In the genomic region with DNA sequence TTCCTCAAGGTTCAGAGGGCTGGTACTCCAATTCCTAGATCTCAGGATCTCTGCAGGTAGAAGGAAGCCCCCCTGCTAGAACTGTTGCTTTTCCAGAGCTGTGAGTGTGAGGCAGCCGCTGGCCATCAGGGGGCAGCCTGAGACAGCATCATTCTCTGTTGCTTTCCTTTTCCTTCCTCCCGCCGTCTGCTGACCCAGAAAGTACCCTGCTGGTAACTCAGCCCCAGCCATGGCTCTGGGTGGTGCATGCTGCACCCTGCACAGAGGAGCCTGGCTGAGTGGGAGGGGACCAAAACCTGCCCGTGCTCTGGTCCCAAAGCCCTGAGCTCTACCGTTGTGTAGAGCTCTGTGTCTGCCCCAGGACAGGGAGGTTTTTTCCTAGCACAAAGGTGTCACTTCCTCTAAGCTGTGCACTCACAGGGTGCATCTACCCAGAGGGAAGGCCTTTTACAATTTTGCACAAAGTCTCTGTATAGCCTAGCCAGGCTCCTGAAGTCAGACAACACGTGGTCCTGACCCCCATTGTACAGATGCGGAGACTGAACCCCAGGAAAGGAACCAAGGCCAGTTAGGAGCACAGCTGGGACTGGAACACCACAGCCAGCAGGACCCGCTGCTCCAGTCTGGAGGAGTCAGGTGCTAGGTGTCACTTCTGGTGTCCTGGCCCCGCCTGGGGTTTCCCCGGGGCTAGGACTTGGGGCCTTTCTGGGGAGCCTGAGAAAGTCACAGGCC, we compare ENCODE assay signal across 1 cellular context.
TF ChIP-seq lines count a peak whose summit lies in the region.

No MANE protein-coding gene starts in this region.

TF ChIP-seq in K562, 482 proteins besides CTCF, POLR2A, EP300 and RAD21 (continued from another document and continues in another):
- TF ChIP-seq, protein P1, sequence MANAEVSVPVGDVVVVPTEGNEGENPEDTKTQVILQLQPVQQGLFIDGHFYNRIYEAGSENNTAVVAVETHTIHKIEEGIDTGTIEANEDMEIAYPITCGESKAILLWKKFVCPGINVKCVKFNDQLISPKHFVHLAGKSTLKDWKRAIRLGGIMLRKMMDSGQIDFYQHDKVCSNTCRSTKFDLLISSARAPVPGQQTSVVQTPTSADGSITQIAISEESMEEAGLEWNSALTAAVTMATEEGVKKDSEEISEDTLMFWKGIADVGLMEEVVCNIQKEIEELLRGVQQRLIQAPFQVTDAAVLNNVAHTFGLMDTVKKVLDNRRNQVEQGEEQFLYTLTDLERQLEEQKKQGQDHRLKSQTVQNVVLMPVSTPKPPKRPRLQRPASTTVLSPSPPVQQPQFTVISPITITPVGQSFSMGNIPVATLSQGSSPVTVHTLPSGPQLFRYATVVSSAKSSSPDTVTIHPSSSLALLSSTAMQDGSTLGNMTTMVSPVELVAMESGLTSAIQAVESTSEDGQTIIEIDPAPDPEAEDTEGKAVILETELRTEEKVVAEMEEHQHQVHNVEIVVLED (CRISPR knock-in tag; IDR thresholded peaks at IDR 0.05): no peak
- no peak for TF ChIP-seq XRCC4 (IDR thresholded peaks at IDR 0.05; ENCODE audit: extremely low read depth, insufficient read depth, insufficient read length)
- no peak for TF ChIP-seq ARID1B (IDR thresholded peaks at IDR 0.05)
- TF ChIP-seq ZBTB17 (CRISPR knock-in tag; IDR thresholded peaks at IDR 0.05): no peak
- TF ChIP-seq ZNF586 (CRISPR knock-in tag; conservative IDR thresholded peaks at IDR 0.05): no peak
- TF ChIP-seq, protein P2, sequence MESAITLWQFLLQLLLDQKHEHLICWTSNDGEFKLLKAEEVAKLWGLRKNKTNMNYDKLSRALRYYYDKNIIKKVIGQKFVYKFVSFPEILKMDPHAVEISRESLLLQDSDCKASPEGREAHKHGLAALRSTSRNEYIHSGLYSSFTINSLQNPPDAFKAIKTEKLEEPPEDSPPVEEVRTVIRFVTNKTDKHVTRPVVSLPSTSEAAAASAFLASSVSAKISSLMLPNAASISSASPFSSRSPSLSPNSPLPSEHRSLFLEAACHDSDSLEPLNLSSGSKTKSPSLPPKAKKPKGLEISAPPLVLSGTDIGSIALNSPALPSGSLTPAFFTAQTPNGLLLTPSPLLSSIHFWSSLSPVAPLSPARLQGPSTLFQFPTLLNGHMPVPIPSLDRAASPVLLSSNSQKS (CRISPR knock-in tag; IDR thresholded peaks at IDR 0.05): no peak
- no peak for TF ChIP-seq BMI1 (IDR thresholded peaks at IDR 0.05; ENCODE audit: low read length)
- TF ChIP-seq, protein P3, sequence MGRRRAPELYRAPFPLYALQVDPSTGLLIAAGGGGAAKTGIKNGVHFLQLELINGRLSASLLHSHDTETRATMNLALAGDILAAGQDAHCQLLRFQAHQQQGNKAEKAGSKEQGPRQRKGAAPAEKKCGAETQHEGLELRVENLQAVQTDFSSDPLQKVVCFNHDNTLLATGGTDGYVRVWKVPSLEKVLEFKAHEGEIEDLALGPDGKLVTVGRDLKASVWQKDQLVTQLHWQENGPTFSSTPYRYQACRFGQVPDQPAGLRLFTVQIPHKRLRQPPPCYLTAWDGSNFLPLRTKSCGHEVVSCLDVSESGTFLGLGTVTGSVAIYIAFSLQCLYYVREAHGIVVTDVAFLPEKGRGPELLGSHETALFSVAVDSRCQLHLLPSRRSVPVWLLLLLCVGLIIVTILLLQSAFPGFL (CRISPR knock-in tag; IDR thresholded peaks at IDR 0.05): 0 out of 2 replicates have a peak, but pooled peaks have one; percentile 54
- TF ChIP-seq POLR2H (tag; IDR thresholded peaks at IDR 0.05; ENCODE audit: low read depth): no peak
- TF ChIP-seq, protein P4, sequence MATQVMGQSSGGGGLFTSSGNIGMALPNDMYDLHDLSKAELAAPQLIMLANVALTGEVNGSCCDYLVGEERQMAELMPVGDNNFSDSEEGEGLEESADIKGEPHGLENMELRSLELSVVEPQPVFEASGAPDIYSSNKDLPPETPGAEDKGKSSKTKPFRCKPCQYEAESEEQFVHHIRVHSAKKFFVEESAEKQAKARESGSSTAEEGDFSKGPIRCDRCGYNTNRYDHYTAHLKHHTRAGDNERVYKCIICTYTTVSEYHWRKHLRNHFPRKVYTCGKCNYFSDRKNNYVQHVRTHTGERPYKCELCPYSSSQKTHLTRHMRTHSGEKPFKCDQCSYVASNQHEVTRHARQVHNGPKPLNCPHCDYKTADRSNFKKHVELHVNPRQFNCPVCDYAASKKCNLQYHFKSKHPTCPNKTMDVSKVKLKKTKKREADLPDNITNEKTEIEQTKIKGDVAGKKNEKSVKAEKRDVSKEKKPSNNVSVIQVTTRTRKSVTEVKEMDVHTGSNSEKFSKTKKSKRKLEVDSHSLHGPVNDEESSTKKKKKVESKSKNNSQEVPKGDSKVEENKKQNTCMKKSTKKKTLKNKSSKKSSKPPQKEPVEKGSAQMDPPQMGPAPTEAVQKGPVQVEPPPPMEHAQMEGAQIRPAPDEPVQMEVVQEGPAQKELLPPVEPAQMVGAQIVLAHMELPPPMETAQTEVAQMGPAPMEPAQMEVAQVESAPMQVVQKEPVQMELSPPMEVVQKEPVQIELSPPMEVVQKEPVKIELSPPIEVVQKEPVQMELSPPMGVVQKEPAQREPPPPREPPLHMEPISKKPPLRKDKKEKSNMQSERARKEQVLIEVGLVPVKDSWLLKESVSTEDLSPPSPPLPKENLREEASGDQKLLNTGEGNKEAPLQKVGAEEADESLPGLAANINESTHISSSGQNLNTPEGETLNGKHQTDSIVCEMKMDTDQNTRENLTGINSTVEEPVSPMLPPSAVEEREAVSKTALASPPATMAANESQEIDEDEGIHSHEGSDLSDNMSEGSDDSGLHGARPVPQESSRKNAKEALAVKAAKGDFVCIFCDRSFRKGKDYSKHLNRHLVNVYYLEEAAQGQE (CRISPR knock-in tag; IDR thresholded peaks at IDR 0.05; ENCODE audit: low read depth): no peak
- TF ChIP-seq, protein P5, sequence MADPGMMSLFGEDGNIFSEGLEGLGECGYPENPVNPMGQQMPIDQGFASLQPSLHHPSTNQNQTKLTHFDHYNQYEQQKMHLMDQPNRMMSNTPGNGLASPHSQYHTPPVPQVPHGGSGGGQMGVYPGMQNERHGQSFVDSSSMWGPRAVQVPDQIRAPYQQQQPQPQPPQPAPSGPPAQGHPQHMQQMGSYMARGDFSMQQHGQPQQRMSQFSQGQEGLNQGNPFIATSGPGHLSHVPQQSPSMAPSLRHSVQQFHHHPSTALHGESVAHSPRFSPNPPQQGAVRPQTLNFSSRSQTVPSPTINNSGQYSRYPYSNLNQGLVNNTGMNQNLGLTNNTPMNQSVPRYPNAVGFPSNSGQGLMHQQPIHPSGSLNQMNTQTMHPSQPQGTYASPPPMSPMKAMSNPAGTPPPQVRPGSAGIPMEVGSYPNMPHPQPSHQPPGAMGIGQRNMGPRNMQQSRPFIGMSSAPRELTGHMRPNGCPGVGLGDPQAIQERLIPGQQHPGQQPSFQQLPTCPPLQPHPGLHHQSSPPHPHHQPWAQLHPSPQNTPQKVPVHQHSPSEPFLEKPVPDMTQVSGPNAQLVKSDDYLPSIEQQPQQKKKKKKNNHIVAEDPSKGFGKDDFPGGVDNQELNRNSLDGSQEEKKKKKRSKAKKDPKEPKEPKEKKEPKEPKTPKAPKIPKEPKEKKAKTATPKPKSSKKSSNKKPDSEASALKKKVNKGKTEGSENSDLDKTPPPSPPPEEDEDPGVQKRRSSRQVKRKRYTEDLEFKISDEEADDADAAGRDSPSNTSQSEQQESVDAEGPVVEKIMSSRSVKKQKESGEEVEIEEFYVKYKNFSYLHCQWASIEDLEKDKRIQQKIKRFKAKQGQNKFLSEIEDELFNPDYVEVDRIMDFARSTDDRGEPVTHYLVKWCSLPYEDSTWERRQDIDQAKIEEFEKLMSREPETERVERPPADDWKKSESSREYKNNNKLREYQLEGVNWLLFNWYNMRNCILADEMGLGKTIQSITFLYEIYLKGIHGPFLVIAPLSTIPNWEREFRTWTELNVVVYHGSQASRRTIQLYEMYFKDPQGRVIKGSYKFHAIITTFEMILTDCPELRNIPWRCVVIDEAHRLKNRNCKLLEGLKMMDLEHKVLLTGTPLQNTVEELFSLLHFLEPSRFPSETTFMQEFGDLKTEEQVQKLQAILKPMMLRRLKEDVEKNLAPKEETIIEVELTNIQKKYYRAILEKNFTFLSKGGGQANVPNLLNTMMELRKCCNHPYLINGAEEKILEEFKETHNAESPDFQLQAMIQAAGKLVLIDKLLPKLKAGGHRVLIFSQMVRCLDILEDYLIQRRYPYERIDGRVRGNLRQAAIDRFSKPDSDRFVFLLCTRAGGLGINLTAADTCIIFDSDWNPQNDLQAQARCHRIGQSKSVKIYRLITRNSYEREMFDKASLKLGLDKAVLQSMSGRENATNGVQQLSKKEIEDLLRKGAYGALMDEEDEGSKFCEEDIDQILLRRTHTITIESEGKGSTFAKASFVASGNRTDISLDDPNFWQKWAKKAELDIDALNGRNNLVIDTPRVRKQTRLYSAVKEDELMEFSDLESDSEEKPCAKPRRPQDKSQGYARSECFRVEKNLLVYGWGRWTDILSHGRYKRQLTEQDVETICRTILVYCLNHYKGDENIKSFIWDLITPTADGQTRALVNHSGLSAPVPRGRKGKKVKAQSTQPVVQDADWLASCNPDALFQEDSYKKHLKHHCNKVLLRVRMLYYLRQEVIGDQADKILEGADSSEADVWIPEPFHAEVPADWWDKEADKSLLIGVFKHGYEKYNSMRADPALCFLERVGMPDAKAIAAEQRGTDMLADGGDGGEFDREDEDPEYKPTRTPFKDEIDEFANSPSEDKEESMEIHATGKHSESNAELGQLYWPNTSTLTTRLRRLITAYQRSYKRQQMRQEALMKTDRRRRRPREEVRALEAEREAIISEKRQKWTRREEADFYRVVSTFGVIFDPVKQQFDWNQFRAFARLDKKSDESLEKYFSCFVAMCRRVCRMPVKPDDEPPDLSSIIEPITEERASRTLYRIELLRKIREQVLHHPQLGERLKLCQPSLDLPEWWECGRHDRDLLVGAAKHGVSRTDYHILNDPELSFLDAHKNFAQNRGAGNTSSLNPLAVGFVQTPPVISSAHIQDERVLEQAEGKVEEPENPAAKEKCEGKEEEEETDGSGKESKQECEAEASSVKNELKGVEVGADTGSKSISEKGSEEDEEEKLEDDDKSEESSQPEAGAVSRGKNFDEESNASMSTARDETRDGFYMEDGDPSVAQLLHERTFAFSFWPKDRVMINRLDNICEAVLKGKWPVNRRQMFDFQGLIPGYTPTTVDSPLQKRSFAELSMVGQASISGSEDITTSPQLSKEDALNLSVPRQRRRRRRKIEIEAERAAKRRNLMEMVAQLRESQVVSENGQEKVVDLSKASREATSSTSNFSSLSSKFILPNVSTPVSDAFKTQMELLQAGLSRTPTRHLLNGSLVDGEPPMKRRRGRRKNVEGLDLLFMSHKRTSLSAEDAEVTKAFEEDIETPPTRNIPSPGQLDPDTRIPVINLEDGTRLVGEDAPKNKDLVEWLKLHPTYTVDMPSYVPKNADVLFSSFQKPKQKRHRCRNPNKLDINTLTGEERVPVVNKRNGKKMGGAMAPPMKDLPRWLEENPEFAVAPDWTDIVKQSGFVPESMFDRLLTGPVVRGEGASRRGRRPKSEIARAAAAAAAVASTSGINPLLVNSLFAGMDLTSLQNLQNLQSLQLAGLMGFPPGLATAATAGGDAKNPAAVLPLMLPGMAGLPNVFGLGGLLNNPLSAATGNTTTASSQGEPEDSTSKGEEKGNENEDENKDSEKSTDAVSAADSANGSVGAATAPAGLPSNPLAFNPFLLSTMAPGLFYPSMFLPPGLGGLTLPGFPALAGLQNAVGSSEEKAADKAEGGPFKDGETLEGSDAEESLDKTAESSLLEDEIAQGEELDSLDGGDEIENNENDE (IDR thresholded peaks at IDR 0.05; ENCODE audit: low read depth, low read length): no peak
- TF ChIP-seq MXI1 (IDR thresholded peaks at IDR 0.05; ENCODE audit: low read depth, low read length): no peak
- TF ChIP-seq ZNF589 (CRISPR knock-in tag; IDR thresholded peaks at IDR 0.05; ENCODE audit: low read depth): no peak
- TF ChIP-seq MAZ (CRISPR knock-in tag; conservative IDR thresholded peaks at IDR 0.05 in 1 of 2, IDR thresholded peaks at IDR 0.05 in 1 of 2): peak; percentile 27 to 34; a peak in 1 of 4 replicates
- no peak for TF ChIP-seq CBX8 (IDR thresholded peaks at IDR 0.05; ENCODE audit: borderline replicate concordance, extremely low read depth, low read depth, low read length, poor library complexity, severe bottlenecking)
- TF ChIP-seq, protein P6, sequence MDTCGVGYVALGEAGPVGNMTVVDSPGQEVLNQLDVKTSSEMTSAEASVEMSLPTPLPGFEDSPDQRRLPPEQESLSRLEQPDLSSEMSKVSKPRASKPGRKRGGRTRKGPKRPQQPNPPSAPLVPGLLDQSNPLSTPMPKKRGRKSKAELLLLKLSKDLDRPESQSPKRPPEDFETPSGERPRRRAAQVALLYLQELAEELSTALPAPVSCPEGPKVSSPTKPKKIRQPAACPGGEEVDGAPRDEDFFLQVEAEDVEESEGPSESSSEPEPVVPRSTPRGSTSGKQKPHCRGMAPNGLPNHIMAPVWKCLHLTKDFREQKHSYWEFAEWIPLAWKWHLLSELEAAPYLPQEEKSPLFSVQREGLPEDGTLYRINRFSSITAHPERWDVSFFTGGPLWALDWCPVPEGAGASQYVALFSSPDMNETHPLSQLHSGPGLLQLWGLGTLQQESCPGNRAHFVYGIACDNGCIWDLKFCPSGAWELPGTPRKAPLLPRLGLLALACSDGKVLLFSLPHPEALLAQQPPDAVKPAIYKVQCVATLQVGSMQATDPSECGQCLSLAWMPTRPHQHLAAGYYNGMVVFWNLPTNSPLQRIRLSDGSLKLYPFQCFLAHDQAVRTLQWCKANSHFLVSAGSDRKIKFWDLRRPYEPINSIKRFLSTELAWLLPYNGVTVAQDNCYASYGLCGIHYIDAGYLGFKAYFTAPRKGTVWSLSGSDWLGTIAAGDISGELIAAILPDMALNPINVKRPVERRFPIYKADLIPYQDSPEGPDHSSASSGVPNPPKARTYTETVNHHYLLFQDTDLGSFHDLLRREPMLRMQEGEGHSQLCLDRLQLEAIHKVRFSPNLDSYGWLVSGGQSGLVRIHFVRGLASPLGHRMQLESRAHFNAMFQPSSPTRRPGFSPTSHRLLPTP (IDR thresholded peaks at IDR 0.05; ENCODE audit: borderline replicate concordance, extremely low read depth, insufficient read length): no peak
- 0 out of 2 replicates have a peak, but pooled peaks have one; percentile 22 for TF ChIP-seq SOX6 (IDR thresholded peaks at IDR 0.05)
- no peak for TF ChIP-seq ZKSCAN3 (CRISPR knock-in tag; IDR thresholded peaks at IDR 0.05)
- TF ChIP-seq FOSL1 (tag; conservative IDR thresholded peaks at IDR 0.05): no peak
- TF ChIP-seq, protein P7, sequence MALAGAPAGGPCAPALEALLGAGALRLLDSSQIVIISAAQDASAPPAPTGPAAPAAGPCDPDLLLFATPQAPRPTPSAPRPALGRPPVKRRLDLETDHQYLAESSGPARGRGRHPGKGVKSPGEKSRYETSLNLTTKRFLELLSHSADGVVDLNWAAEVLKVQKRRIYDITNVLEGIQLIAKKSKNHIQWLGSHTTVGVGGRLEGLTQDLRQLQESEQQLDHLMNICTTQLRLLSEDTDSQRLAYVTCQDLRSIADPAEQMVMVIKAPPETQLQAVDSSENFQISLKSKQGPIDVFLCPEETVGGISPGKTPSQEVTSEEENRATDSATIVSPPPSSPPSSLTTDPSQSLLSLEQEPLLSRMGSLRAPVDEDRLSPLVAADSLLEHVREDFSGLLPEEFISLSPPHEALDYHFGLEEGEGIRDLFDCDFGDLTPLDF (CRISPR knock-in tag; IDR thresholded peaks at IDR 0.05): 0 out of 2 replicates have a peak, but pooled peaks have one; percentile 41
- TF ChIP-seq CC2D1A (IDR thresholded peaks at IDR 0.05): peak; percentile 89
- TF ChIP-seq PCBP1 (IDR thresholded peaks at IDR 0.05; ENCODE audit: low read depth, low read length, poor library complexity, severe bottlenecking): no peak
- TF ChIP-seq TCFL5 (CRISPR knock-in tag; conservative IDR thresholded peaks at IDR 0.05): no peak
